Comparison of ENCODE assay signal across 8 cellular contexts in genomic region chr6:121430514-121431460, GRCh38. TPM values are rescaled to one million over a fixed set of nuclear protein-coding genes. Genes with fewer than 3 reads are reported as not detected.
DNase-seq lines count a peak whose midpoint lies in the region; ATAC-seq and TF ChIP-seq lines count a peak whose summit lies in the region.

No MANE protein-coding gene starts in this region.

- H3K4me3 ChIP-seq in PC-3 (ENCODE audit: low read length) (no peak overlapping the region), fibroblast of the aortic adventitia (ENCODE audit: low read depth, low read length) (no peak overlapping the region)

- no peak overlapping the region for H3K4me2 ChIP-seq in PC-3 (ENCODE audit: low read length)

- POLR2A ChIA-PET in PC-3 (lab: Charles Lee; ENCODE audit: unreplicated experiment) = no interaction called here

- H3F3A ChIP-seq in PC-3 (ENCODE audit: low read length, unreplicated experiment) = no peaks in the 10 kb centered on the region

- H4K20me1 ChIP-seq in PC-3 (ENCODE audit: low read length) = no peaks in the 10 kb centered on the region

- CTCF ChIA-PET in PC-3 (lab: Charles Lee) = interaction anchor here (0.6 to 1.0 kb wide), 2 partner anchors 349 to 1344 kb away, joined by 3 read pairs; no protein-coding TSS in a partner anchor

- DNase-seq in DMS 273 (lab: John Stamatoyannopoulos, UW; ENCODE audit: unreplicated experiment) = peak; percentile 46
- DNase-seq in DMS 273 treated with DMSO at 0.1 percent for 48 hours (lab: John Stamatoyannopoulos, UW) = no peak
- DNase-seq in PC-3 = peak; percentile 55
- peak; percentile 81 for DNase-seq in fibroblast of the aortic adventitia (ENCODE audit: low read depth)
- DNase-seq in retina = peak; percentile 47
- no peak for DNase-seq in HK-2 (ENCODE audit: unreplicated experiment)
- DNase-seq in nucleus accumbens (lab: John Stamatoyannopoulos, UW) = no peak
- DNase-seq in activated CD4-positive, alpha-beta T cell treated with anti-CD3 and anti-CD28 coated beads for 4 hours = no peak

- no peak overlapping the region for H3K27ac ChIP-seq in PC-3 (ENCODE audit: low read length)

- H3K36me3 ChIP-seq in PC-3 (ENCODE audit: low read depth, low read length) = no peaks in the 10 kb centered on the region

- H3K9me2 ChIP-seq in PC-3 (replicated peaks; ENCODE audit: low read length) = no peaks in the 10 kb centered on the region

- peaks cover 2% of the 10 kb centered on the region; the same call in 1 of the 2 replicates for H3K79me2 ChIP-seq in PC-3 (ENCODE audit: low read length)

- no TSS peak for BruUV-seq in PC-3 (replicated peaks; lab: Mats Ljungman, UMichigan)

- no peak for ATAC-seq in PC-3

- H3K9ac ChIP-seq in PC-3 (ENCODE audit: low read length) = no peak overlapping the region

- no peak overlapping the region for H2AFZ ChIP-seq in PC-3 (ENCODE audit: low read length)

- no peaks in the 10 kb centered on the region for H3K4me1 ChIP-seq in PC-3 (ENCODE audit: insufficient read depth, low read length)

- no peaks in the 10 kb centered on the region for H3K9me3 ChIP-seq in PC-3 (ENCODE audit: low read length)

- 0 out of 2 replicates have a peak, but pooled peaks cover 4% of the 10 kb centered on the region for H3K27me3 ChIP-seq in PC-3 (ENCODE audit: low read length)

- intact Hi-C loops in PC-3 (cut with micrococcal nuclease) = loop anchor here (1.0 to 10.0 kb wide), 5 partner anchors 174 to 862 kb away; no protein-coding TSS in a partner anchor

- TF ChIP-seq CTCF in PC-3 (conservative IDR thresholded peaks at IDR 0.05; ENCODE audit: low read depth, low read length) (peak; percentile 79), fibroblast of the aortic adventitia (IDR thresholded peaks at IDR 0.05; ENCODE audit: insufficient read depth, low read length) (peak; percentile 64)

RNA-seq across cellular contexts. Expression of gene GJA1, which starts 4.7 kb away (rescaled TPM):
- 14.0 and 15.2 TPM in 2 replicates for total RNA-seq in PC-3 (2014; rRNA removed)
- 245 and 251 TPM in 2 replicates for total RNA-seq in fibroblast of the aortic adventitia (ENCODE audit: low replicate concordance)

Comparison
In these comparisons a context has a peak if more than half of its experiments do, and no peak if none do; other contexts are left out.
1. DNase-seq: peak in DMS 273 (single experiment), PC-3 (single experiment), fibroblast of the aortic adventitia (single experiment) and retina (single experiment); none in DMS 273 treated with DMSO at 0.1 percent for 48 hours (single experiment), HK-2 (single experiment), nucleus accumbens (0 of 56) and activated CD4-positive, alpha-beta T cell treated with anti-CD3 and anti-CD28 coated beads for 4 hours (0 of 2).
2. RNA of gene GJA1, which starts 4.7 kb away (total RNA-seq): 245 to 251 TPM in fibroblast of the aortic adventitia; 14.0 to 15.2 TPM in PC-3; every median in the first group is over 10 times any median in the second.